ENCODE assay signal across 9 cellular contexts in genomic region chr11:124667601-124668000, GRCh38. TPM values are rescaled to one million over a fixed set of nuclear protein-coding genes. Genes with fewer than 3 reads are reported as not detected.
"Had no signal": no experiment of that assay in that cellular context is flagged by ENCODE, and none has a peak within 500 bp of the region (broad histone marks: within the 10 kb centered on the region; RNA-seq: fewer than 3 reads in every experiment).

No MANE protein-coding gene starts in this region.

- H3K4me2 ChIP-seq: GM23338 had no signal

- H2AFZ ChIP-seq: GM23338 had no signal

- FAIRE-seq: H1, H54, HTR-8/SVneo had no signal

- ATAC-seq: GM23338 had no signal

- H3K4me3 ChIP-seq: GM23338 had no signal

- DNase-seq: H9, HCEC 1CT, IMR-90, KBM-7 had no signal

RNA-seq across cellular contexts. Expression of gene PANX3, which starts 56.4 kb away (rescaled TPM):
- total RNA-seq: GM23338, H1, H9, HT-29, IMR-90 had no signal
- polyA plus RNA-seq: GM23338, H1, IMR-90 had no signal
